Comparison of ENCODE assay signal across 2 cellular contexts in genomic region chr15:77604973-77605372, GRCh38.
TF ChIP-seq lines count a peak whose summit lies in the region.

No MANE protein-coding gene starts in this region.

TF ChIP-seq in HEK293, 187 proteins besides CTCF, POLR2A, EP300 and RAD21:
- TF ChIP-seq ZNF701 (tag by site-specific recombination; IDR thresholded peaks at IDR 0.05) = no peak
- no peak for TF ChIP-seq PRDM2 (tag by site-specific recombination; IDR thresholded peaks at IDR 0.05; ENCODE audit: borderline replicate concordance)
- no peak for TF ChIP-seq GLI2 (tag by site-specific recombination; IDR thresholded peaks at IDR 0.05; ENCODE audit: borderline replicate concordance, low read depth)
- TF ChIP-seq ZNF423 (tag by site-specific recombination; IDR thresholded peaks at IDR 0.05) = no peak
- no peak for TF ChIP-seq ZNF521 (tag by site-specific recombination; IDR thresholded peaks at IDR 0.05)
- TF ChIP-seq ZNF138 (tag by site-specific recombination; IDR thresholded peaks at IDR 0.05; ENCODE audit: borderline replicate concordance) = no peak
- TF ChIP-seq ZNF140 (tag by site-specific recombination; IDR thresholded peaks at IDR 0.05) = no peak
- no peak for TF ChIP-seq ZNF114 (tag by site-specific recombination; IDR thresholded peaks at IDR 0.05)
- no peak for TF ChIP-seq ZNF692 (tag by site-specific recombination; IDR thresholded peaks at IDR 0.05)
- TF ChIP-seq ZNF530 (tag by site-specific recombination; IDR thresholded peaks at IDR 0.05; ENCODE audit: low read depth) = no peak
- no peak for TF ChIP-seq ZNF133 (tag by site-specific recombination; IDR thresholded peaks at IDR 0.05)
- TF ChIP-seq ZBTB44 (tag by site-specific recombination; IDR thresholded peaks at IDR 0.05) = no peak
- 0 out of 2 replicates have a peak, but pooled peaks have one; percentile 6 for TF ChIP-seq ZFHX2 (tag by site-specific recombination; conservative IDR thresholded peaks at IDR 0.05)
- no peak for TF ChIP-seq ZNF239 (tag by site-specific recombination; IDR thresholded peaks at IDR 0.05)
- TF ChIP-seq ZNF16 (tag by site-specific recombination; IDR thresholded peaks at IDR 0.05; ENCODE audit: low read depth) = peak; percentile 96
- no peak for TF ChIP-seq ZNF658 (tag by site-specific recombination; IDR thresholded peaks at IDR 0.05)
- TF ChIP-seq ZNF426 (tag by site-specific recombination; IDR thresholded peaks at IDR 0.05) = no peak
TF ChIP-seq in HEK293: peak in this region for 2.

TF ChIP-seq in K562, 482 proteins besides CTCF, POLR2A, EP300 and RAD21:
- TF ChIP-seq RBM25 (IDR thresholded peaks at IDR 0.05; ENCODE audit: low read depth, low read length, severe bottlenecking) (peak; percentile 89), ZFP36 (IDR thresholded peaks at IDR 0.05; ENCODE audit: low read depth, low read length, partially characterized antibody) (peak; percentile 66), BCOR (IDR thresholded peaks at IDR 0.05) (peak; percentile 88), PTRF (tag; IDR thresholded peaks at IDR 0.05) (no peak), PTBP1 (IDR thresholded peaks at IDR 0.05; ENCODE audit: low read depth, low read length) (peak; percentile 82; the same call in 1 of the 2 replicates), KDM1A (IDR thresholded peaks at IDR 0.05) (peak; percentile 10 to 47; a peak in 1 of 4 replicates)
